Comparison of ENCODE assay signal across 21 cellular contexts in the genomic region with DNA sequence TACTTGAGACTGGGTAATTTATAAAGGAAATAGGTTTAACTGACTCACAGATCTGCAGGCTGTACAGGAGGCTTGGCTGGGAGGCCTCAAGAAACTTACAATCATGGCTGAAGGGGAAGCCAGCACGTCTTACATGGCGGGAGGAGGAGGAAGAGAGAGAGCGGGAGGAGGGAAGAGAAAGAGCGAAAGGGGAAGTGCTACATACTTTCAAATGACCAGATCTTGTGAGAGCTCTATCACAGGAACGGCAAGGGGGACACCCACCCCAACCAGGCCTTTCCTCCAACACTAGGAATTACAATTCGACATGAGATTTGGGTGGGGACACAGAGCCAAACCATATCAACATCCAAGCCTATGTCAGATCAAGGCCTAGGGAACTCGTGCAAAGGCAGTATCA.
"Had no signal": no experiment of that assay in that cellular context is flagged by ENCODE, and none has a peak within 500 bp of the region (broad histone marks: within the 10 kb centered on the region; RNA-seq: fewer than 3 reads in every experiment).

No MANE protein-coding gene starts in this region.

- H3K9me3 Mint-ChIP-seq: central memory CD8-positive, alpha-beta T cell had no signal

- H3K27me3 Mint-ChIP-seq: stimulated activated naive B cell treated with anti-CD40 and anti-IgM and Interleukin-4, amounts not matched to agents 10 μg/mL and 1 μg/mL and 100 μg/mL, for 72 hours had no signal

- H3K27ac Mint-ChIP-seq: activated T-cell treated with anti-CD3 and anti-CD28 coated beads, Interleukin-2, amount 50 U/mL, for 72 hours; mesothelial cell of epicardium; natural killer cell treated with Interleukin-12 subunit alpha and Interleukin-12 subunit beta and Interleukin-15 and Interleukin-18, amount 100 ng/mL, for 72 hours; stimulated activated naive B cell treated with anti-CD40 and anti-IgM and Interleukin-4, amounts not matched to agents 10 μg/mL and 1 μg/mL and 100 μg/mL, for 72 hours had no signal

- H3K9me3 ChIP-seq: ascending aorta, colonic mucosa, sigmoid colon had no signal

- H3K4me3 Mint-ChIP-seq: activated T-cell treated with anti-CD3 and anti-CD28 coated beads, Interleukin-2, amount 50 U/mL, for 72 hours; central memory CD8-positive, alpha-beta T cell; mesothelial cell of epicardium; natural killer cell treated with Interleukin-12 subunit alpha and Interleukin-12 subunit beta and Interleukin-15 and Interleukin-18, amount 100 ng/mL, for 72 hours; stimulated activated naive B cell treated with anti-CD40 and anti-IgM and Interleukin-4, amounts not matched to agents 10 μg/mL and 1 μg/mL and 100 μg/mL, for 72 hours had no signal

- H3K4me1 Mint-ChIP-seq: central memory CD8-positive, alpha-beta T cell had no signal

- ATAC-seq: activated CD4-positive, CD25-positive, alpha-beta regulatory T cell treated with anti-CD3 and anti-CD28 coated beads, Interleukin-2, amount 50 U/mL, for 24 hours; activated T-cell treated with anti-CD3 and anti-CD28 coated beads, Interleukin-2, amount 50 U/mL, for 72 hours; natural killer cell treated with Interleukin-12 subunit alpha and Interleukin-12 subunit beta and Interleukin-15 and Interleukin-18, amount 100 ng/mL, for 72 hours; stimulated activated naive B cell treated with anti-CD40 and anti-IgM and Interleukin-4, amounts not matched to agents 10 μg/mL and 1 μg/mL and 100 μg/mL, for 72 hours had no signal

- H3K4me1 ChIP-seq: colonic mucosa, sigmoid colon had no signal

- H3K36me3 ChIP-seq: ascending aorta, colonic mucosa, sigmoid colon, spleen had no signal

- DNase-seq: activated CD8-positive, alpha-beta memory T cell treated with anti-CD3 and anti-CD28 coated beads for 24 hours; activated CD8-positive, alpha-beta memory T cell treated with anti-CD3 and anti-CD28 coated beads, Interleukin-2, amount 50 U/mL, for 48 hours; activated effector memory CD4-positive, alpha-beta T cell treated with anti-CD3 and anti-CD28 coated beads, Interleukin-2, amount 50 U/mL, for 16 hours; activated naive CD4-positive, alpha-beta T cell treated with anti-CD3 and anti-CD28 coated beads, Interleukin-2, amount 50 U/mL, for 16 hours; activated T-cell treated with anti-CD3 and anti-CD28 coated beads, Interleukin-2, amount 50 U/mL, for 72 hours; colonic mucosa; erythroblast; foreskin melanocyte; glutamatergic neuron; hippocampal formation; sigmoid colon; spleen; stimulated activated CD4-positive, alpha-beta T cell treated with anti-CD3 and anti-CD28 coated beads, Interleukin-4, amount 100 ng/mL, for 4 hours; stimulated activated naive B cell treated with anti-CD40 and anti-IgM and Interleukin-4, amounts not matched to agents 10 μg/mL and 1 μg/mL and 100 μg/mL, for 72 hours; T1000 had no signal

- H3K27me3 ChIP-seq: ascending aorta, colonic mucosa, sigmoid colon, spleen had no signal

- H3K27ac ChIP-seq: ascending aorta, colonic mucosa, sigmoid colon, spleen had no signal

- H3K4me3 ChIP-seq: ascending aorta, colonic mucosa, lung, sigmoid colon, spleen had no signal
